ENCODE assay signal across 8 cellular contexts in the genomic region with DNA sequence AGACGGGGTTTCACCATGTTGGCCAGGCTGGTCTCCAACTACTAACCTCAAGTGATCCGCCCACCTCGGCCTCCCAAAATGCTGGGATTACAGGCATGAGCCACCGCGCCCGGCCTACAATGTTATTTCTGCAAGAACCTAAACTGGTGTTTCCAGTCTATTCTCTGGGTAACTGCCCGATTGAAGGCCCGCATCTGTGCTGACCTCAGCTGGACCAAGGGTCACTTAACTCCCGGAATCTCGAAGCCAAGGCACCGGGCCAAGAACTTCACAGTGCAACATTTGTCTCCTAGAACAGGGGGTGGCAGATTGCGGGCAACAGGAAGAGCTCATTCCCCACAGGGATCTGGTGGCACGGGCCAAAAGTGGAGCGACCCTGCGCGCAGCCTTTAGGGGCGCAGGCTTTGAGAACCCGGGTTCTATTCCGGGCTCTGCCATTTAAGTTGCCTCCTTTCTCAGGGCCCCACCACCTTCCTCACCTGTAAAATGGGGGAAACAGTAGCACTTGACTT. TPM values are rescaled to one million over a fixed set of nuclear protein-coding genes. Genes with fewer than 3 reads are reported as not detected.
DNase-seq lines count a peak whose midpoint lies in the region; ATAC-seq lines count a peak whose summit lies in the region.

No MANE protein-coding gene starts in this region.

- peaks cover 21% of the 10 kb centered on the region; the same call in 1 of the 2 replicates for H3K36me3 ChIP-seq in iPS-20b (ENCODE audit: insufficient read depth, low read depth, low read length)

- H3K27ac ChIP-seq in iPS-20b (ENCODE audit: low read length): peak overlapping the region; percentile 27

- intact Hi-C loops in sciatic nerve (cut with DNase I): no loop called here

- peak overlapping the region; percentile 91 for H3K4me3 ChIP-seq in iPS-20b (ENCODE audit: low read length)

- DNase-seq in activated CD8-positive, alpha-beta memory T cell treated with anti-CD3 and anti-CD28 coated beads for 24 hours: peak; percentile 61
- DNase-seq in activated CD8-positive, alpha-beta memory T cell treated with anti-CD3 and anti-CD28 coated beads, Interleukin-2, amount 50 U/mL, for 4 hours: no peak
- DNase-seq in NCI-H2196 (lab: John Stamatoyannopoulos, UW; ENCODE audit: unreplicated experiment): peak; percentile 41
- DNase-seq in T47D (ENCODE audit: low read depth in 1 of 2, low spot score in 1 of 2): peak; percentile 31 to 52
- peak; percentile 88 for DNase-seq in sciatic nerve (ENCODE audit: low spot score)
- DNase-seq in NCI-H345 treated with DMSO at 0.1 percent for 48 hours (lab: John Stamatoyannopoulos, UW; ENCODE audit: unreplicated experiment): no peak

- H3K9ac ChIP-seq in iPS-20b (ENCODE audit: low read depth, low read length): peak overlapping the region; percentile 91

- no peaks in the 10 kb centered on the region for H3K27me3 ChIP-seq in iPS-20b (ENCODE audit: insufficient read depth, low read length)

- ATAC-seq in sciatic nerve: peak; percentile 63
- no peak for ATAC-seq in GM18502 (IDR thresholded peaks at IDR 0.05; ENCODE audit: poor library complexity, unreplicated experiment)

- in situ Hi-C loops in T47D (cut with HindIII; ENCODE audit: low pct_unique_long_range_greater_than_20kb, low sequenced_read_pairs): no loop called here

- no peaks in the 10 kb centered on the region for H3K9me3 ChIP-seq in iPS-20b (ENCODE audit: insufficient read depth, low read depth, low read length)

- 0 out of 2 replicates have a peak, but pooled peaks cover 2% of the 10 kb centered on the region for H3K4me1 ChIP-seq in iPS-20b (ENCODE audit: insufficient read depth, low read length)

RNA-seq across cellular contexts. Expression of gene SHMT1, which starts 0.8 kb away (rescaled TPM):
- 28.0 TPM for total RNA-seq in sciatic nerve

RNA-seq across cellular contexts. Expression of gene EVPLL, which starts 15.0 kb away (rescaled TPM):
- not detected for total RNA-seq in sciatic nerve

RNA-seq across cellular contexts. Expression of gene SMCR8, which starts 47.5 kb away (rescaled TPM):
- total RNA-seq in sciatic nerve: 13.4 TPM

RNA-seq across cellular contexts. Expression of gene TOP3A, which starts 47.8 kb away (rescaled TPM):
- 37.0 TPM for total RNA-seq in sciatic nerve

Comparison
In these comparisons a context has a peak if more than half of its experiments do, and no peak if none do; other contexts are left out.
1. DNase-seq: peak in activated CD8-positive, alpha-beta memory T cell treated with anti-CD3 and anti-CD28 coated beads for 24 hours (single experiment), NCI-H2196 (single experiment), T47D (2 of 2) and sciatic nerve (single experiment); none in activated CD8-positive, alpha-beta memory T cell treated with anti-CD3 and anti-CD28 coated beads, Interleukin-2, amount 50 U/mL, for 4 hours (single experiment) and NCI-H345 treated with DMSO at 0.1 percent for 48 hours (single experiment).